Comparison of ENCODE assay signal across 21 cellular contexts in the genomic region with DNA sequence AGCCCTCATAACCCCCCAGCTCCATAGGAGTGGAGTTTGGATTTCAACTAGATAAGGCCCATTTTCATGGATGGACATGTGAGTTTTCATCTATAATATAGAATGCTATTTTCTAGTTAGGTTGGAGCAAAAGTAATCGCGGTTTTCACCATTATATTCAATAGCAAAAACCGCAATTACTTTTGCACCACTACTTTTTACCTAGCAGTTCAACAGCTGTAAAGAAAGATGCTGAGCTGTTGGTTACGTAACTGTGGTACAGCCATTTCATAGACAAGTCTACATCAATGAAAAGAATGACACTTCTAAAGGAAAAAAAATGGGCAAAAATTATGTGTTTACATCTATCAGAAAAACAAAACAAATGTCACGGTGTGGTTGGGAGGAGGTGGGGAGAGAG.
DNase-seq lines count a peak whose midpoint lies in the region; ATAC-seq and TF ChIP-seq lines count a peak whose summit lies in the region.
"Had no signal": no experiment of that assay in that cellular context is flagged by ENCODE, and none has a peak within 500 bp of the region (broad histone marks: within the 10 kb centered on the region; RNA-seq: fewer than 3 reads in every experiment).

No MANE protein-coding gene starts in this region.

- no peak overlapping the region for H2AFZ ChIP-seq in Loucy (ENCODE audit: low read length)
- H2AFZ ChIP-seq: PC-9 had no signal

- TF ChIP-seq CTCF in Loucy (conservative IDR thresholded peaks at IDR 0.05; ENCODE audit: low read length) (no peak), GM13976 (IDR thresholded peaks at IDR 0.05; ENCODE audit: borderline replicate concordance, control extremely low read depth, extremely low read depth, insufficient read depth, missing control alignments) (no peak)

- H3K27ac Mint-ChIP-seq in activated CD4-positive, alpha-beta T cell treated with anti-CD3 and anti-CD28 coated beads, Interleukin-2, amount 10 ng/mL, durations not matched to agents 24 days and 14 days = peak overlapping the region; percentile 42
- H3K27ac Mint-ChIP-seq in CD4-positive, CD25-positive, alpha-beta regulatory T cell = peak overlapping the region; percentile 57 to 78 (median 61)
- peak overlapping the region; percentile 46 for H3K27ac Mint-ChIP-seq in central memory CD8-positive, alpha-beta T cell (ENCODE audit: low read depth)
- H3K27ac Mint-ChIP-seq: brain; H9; IgD-negative memory B cell; stimulated activated memory B cell treated with anti-CD40 and anti-IgM and Interleukin-4, amounts not matched to agents 10 μg/mL and 1 μg/mL and 100 μg/mL, for 72 hours had no signal

- no peak overlapping the region for H3K27ac ChIP-seq in CD4-positive, CD25-positive, alpha-beta regulatory T cell (ENCODE audit: insufficient read depth, low read length, poor library complexity, severe bottlenecking)
- H3K27ac ChIP-seq: foreskin keratinocyte, PC-9, psoas muscle, SJCRH30, testis had no signal

- H3K27me3 Mint-ChIP-seq in activated CD4-positive, alpha-beta T cell treated with anti-CD3 and anti-CD28 coated beads, Interleukin-2, amount 10 ng/mL, durations not matched to agents 24 days and 14 days = peaks cover 19% of the 10 kb centered on the region
- peaks cover 13% of the 10 kb centered on the region for H3K27me3 Mint-ChIP-seq in CD4-positive, CD25-positive, alpha-beta regulatory T cell
- no peaks in the 10 kb centered on the region for H3K27me3 Mint-ChIP-seq in central memory CD8-positive, alpha-beta T cell

- H3K36me3 ChIP-seq in CD4-positive, CD25-positive, alpha-beta regulatory T cell (ENCODE audit: control insufficient read depth, insufficient read depth, low read length) = no peaks in the 10 kb centered on the region
- H3K36me3 ChIP-seq in Loucy (ENCODE audit: insufficient read depth, low read length) = no peaks in the 10 kb centered on the region
- H3K36me3 ChIP-seq: SJCRH30 had no signal

- no peaks in the 10 kb centered on the region for H3K9me2 ChIP-seq in Loucy (replicated peaks; ENCODE audit: low read depth, low read length)

- DNase-seq in activated CD4-positive, alpha-beta T cell treated with anti-CD3 and anti-CD28 coated beads, Interleukin-2, amount 10 ng/mL, durations not matched to agents 24 days and 14 days = no peak
- no peak for DNase-seq in activated CD4-positive, alpha-beta T cell treated with anti-CD3 and anti-CD28 coated beads for 4 hours
- DNase-seq in CD4-positive, CD25-positive, alpha-beta regulatory T cell = no peak
- DNase-seq in central memory CD8-positive, alpha-beta T cell (ENCODE audit: low spot score in 2 of 2) = no peak
- DNase-seq in mucosa of gallbladder (ENCODE audit: low spot score) = no peak
- no peak for DNase-seq in midbrain (lab: John Stamatoyannopoulos, UW)
- no peak for DNase-seq in GM13976 (ENCODE audit: low spot score)
- DNase-seq: effector CD8-positive, alpha-beta T cell; foreskin keratinocyte; H9; NCI-H1048; NCI-H187; NCI-H2227 treated with DMSO at 0.1 percent for 48 hours; PC-9; psoas muscle; SJCRH30; testis had no signal

- H3K4me1 ChIP-seq in CD4-positive, CD25-positive, alpha-beta regulatory T cell (ENCODE audit: control insufficient read depth, insufficient read depth, low read length, poor library complexity, severe bottlenecking) = peaks cover 39% of the 10 kb centered on the region
- peaks cover 90% of the 10 kb centered on the region for H3K4me1 ChIP-seq in Loucy (ENCODE audit: insufficient read depth, low read length, poor library complexity, severe bottlenecking)
- H3K4me1 ChIP-seq: foreskin keratinocyte, psoas muscle, SJCRH30, testis had no signal

- no peaks in the 10 kb centered on the region for H3K27me3 ChIP-seq in CD4-positive, CD25-positive, alpha-beta regulatory T cell (ENCODE audit: control insufficient read depth, insufficient read depth, low read length)
- H3K27me3 ChIP-seq in Loucy (ENCODE audit: insufficient read depth, low read length, poor library complexity, severe bottlenecking) = no peaks in the 10 kb centered on the region
- H3K27me3 ChIP-seq: SJCRH30, testis had no signal

- H3K36me3 Mint-ChIP-seq in activated CD4-positive, alpha-beta T cell treated with anti-CD3 and anti-CD28 coated beads, Interleukin-2, amount 10 ng/mL, durations not matched to agents 24 days and 14 days (ENCODE audit: low read depth) = peaks cover 10% of the 10 kb centered on the region
- peaks cover 4% of the 10 kb centered on the region for H3K36me3 Mint-ChIP-seq in CD4-positive, CD25-positive, alpha-beta regulatory T cell
- peaks cover 5% of the 10 kb centered on the region for H3K36me3 Mint-ChIP-seq in central memory CD8-positive, alpha-beta T cell (ENCODE audit: insufficient read depth)
- H3K36me3 Mint-ChIP-seq: brain had no signal

- no peaks in the 10 kb centered on the region for H3K9me3 ChIP-seq in CD4-positive, CD25-positive, alpha-beta regulatory T cell (ENCODE audit: control insufficient read depth in 2 of 2, low read length in 2 of 2)
- H3K9me3 ChIP-seq in Loucy (ENCODE audit: insufficient read depth, low read depth, low read length) = no peaks in the 10 kb centered on the region
- H3K9me3 ChIP-seq: psoas muscle, SJCRH30, testis had no signal

- H3K9ac ChIP-seq in Loucy (ENCODE audit: low read depth, low read length, poor library complexity, severe bottlenecking) = peak overlapping the region; percentile 41

- H3K4me3 Mint-ChIP-seq in activated CD4-positive, alpha-beta T cell treated with anti-CD3 and anti-CD28 coated beads, Interleukin-2, amount 10 ng/mL, durations not matched to agents 24 days and 14 days = peak overlapping the region; percentile 39
- peak overlapping the region in 1 of 4 donors; percentile 56 for H3K4me3 Mint-ChIP-seq in CD4-positive, CD25-positive, alpha-beta regulatory T cell
- peak overlapping the region; percentile 32 for H3K4me3 Mint-ChIP-seq in central memory CD8-positive, alpha-beta T cell
- H3K4me3 Mint-ChIP-seq: brain; H9; stimulated activated memory B cell treated with anti-CD40 and anti-IgM and Interleukin-4, amounts not matched to agents 10 μg/mL and 1 μg/mL and 100 μg/mL, for 72 hours had no signal

- no peaks in the 10 kb centered on the region for H3K79me2 ChIP-seq in Loucy (ENCODE audit: insufficient read depth, low read length)

- H3K4me1 Mint-ChIP-seq in activated CD4-positive, alpha-beta T cell treated with anti-CD3 and anti-CD28 coated beads, Interleukin-2, amount 10 ng/mL, durations not matched to agents 24 days and 14 days = peaks cover 54% of the 10 kb centered on the region
- H3K4me1 Mint-ChIP-seq in CD4-positive, CD25-positive, alpha-beta regulatory T cell = peaks cover 28 to 53% (median 39%) of the 10 kb centered on the region in 4 donors
- H3K4me1 Mint-ChIP-seq in central memory CD8-positive, alpha-beta T cell = peaks cover 61% of the 10 kb centered on the region

- in situ Hi-C loops in GM13976 (cut with MboI; ENCODE audit: low sequenced_read_pairs, unreplicated experiment) = no loop called here

- intact Hi-C loops in activated CD4-positive, alpha-beta T cell treated with anti-CD3 and anti-CD28 coated beads, Interleukin-2, amount 10 ng/mL, durations not matched to agents 24 days and 14 days (cut with micrococcal nuclease) = loop anchor here (2.0 to 10.0 kb wide), 6 partner anchors 69 to 682 kb away; partner anchors contain the start of gene MAF

- peaks cover 10% of the 10 kb centered on the region for H3K9me3 Mint-ChIP-seq in activated CD4-positive, alpha-beta T cell treated with anti-CD3 and anti-CD28 coated beads, Interleukin-2, amount 10 ng/mL, durations not matched to agents 24 days and 14 days
- H3K9me3 Mint-ChIP-seq in CD4-positive, CD25-positive, alpha-beta regulatory T cell = peaks cover 0 to 3% (median 0%) of the 10 kb centered on the region in 7 donors
- no peaks in the 10 kb centered on the region for H3K9me3 Mint-ChIP-seq in central memory CD8-positive, alpha-beta T cell
- H3K9me3 Mint-ChIP-seq: H9; stimulated activated memory B cell treated with anti-CD40 and anti-IgM and Interleukin-4, amounts not matched to agents 10 μg/mL and 1 μg/mL and 100 μg/mL, for 72 hours had no signal

- ATAC-seq in CD4-positive, CD25-positive, alpha-beta regulatory T cell (ENCODE audit: low read depth in 2 of 2) = no peak
- ATAC-seq in central memory CD8-positive, alpha-beta T cell (replicated peaks; ENCODE audit: extremely low read depth, poor library complexity, severe bottlenecking) = no peak
- ATAC-seq: foreskin keratinocyte, psoas muscle had no signal

- peak overlapping the region; percentile 72 for H3K4me2 ChIP-seq in Loucy (ENCODE audit: low read depth, low read length, poor library complexity, severe bottlenecking)
- H3K4me2 ChIP-seq: PC-9 had no signal

- no peaks in the 10 kb centered on the region for H4K20me1 ChIP-seq in Loucy (ENCODE audit: insufficient read depth, low read length, poor library complexity, severe bottlenecking)

- no peaks in the 10 kb centered on the region for H3F3A ChIP-seq in Loucy (ENCODE audit: low read depth)

- no peak overlapping the region for H3K4me3 ChIP-seq in CD4-positive, CD25-positive, alpha-beta regulatory T cell (ENCODE audit: low read depth, low read length)
- H3K4me3 ChIP-seq in Loucy (ENCODE audit: low read length, poor library complexity, severe bottlenecking) = peak overlapping the region; percentile 42
- H3K4me3 ChIP-seq: PC-9, psoas muscle, SJCRH30, testis had no signal
